In genomic region chr12:94965982-94966381, GRCh38 we compare ENCODE assay signal across 7 cellular contexts.
"Had no signal": no experiment of that assay in that cellular context is flagged by ENCODE, and none has a peak within 500 bp of the region (broad histone marks: within the 10 kb centered on the region; RNA-seq: fewer than 3 reads in every experiment).

No MANE protein-coding gene starts in this region.

- H3K27ac ChIP-seq: HL-60, KMS-11 had no signal

- H3K4me2 ChIP-seq: KMS-11 had no signal

- DNase-seq: IMR-90, KBM-7, KG1 had no signal

- FAIRE-seq: HepG2, HTR-8/SVneo had no signal

- H3K9ac ChIP-seq: KMS-11 had no signal

- ATAC-seq: HepG2 had no signal
